10 cellular contexts compared by ENCODE assay signal in the genomic region with DNA sequence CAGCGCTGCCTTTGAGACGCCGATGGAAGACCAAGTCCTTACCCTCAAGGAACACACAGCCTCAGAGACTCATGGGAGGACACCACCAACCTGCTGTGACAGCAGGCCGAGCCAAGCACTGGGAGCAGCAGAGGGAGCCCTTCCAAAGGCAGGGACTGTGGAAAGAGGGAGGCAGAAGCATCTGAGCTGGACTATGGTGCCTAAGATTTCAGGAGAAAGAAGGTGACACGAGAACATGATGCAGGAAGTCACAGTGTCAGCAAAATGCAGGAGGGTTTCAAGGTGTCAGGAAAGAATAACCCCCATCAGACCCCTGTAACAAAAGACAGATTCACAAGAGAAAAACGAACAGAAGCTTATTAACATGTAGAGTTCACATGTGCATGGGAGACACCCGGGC. TPM values are rescaled to one million over a fixed set of nuclear protein-coding genes. Genes with fewer than 3 reads are reported as not detected.
DNase-seq lines count a peak whose midpoint lies in the region; ATAC-seq, FAIRE-seq and TF ChIP-seq lines count a peak whose summit lies in the region.
"Had no signal": no experiment of that assay in that cellular context is flagged by ENCODE, and none has a peak within 500 bp of the region (broad histone marks: within the 10 kb centered on the region; RNA-seq: fewer than 3 reads in every experiment).

No MANE protein-coding gene starts in this region.

- no TSS peak for BruUV-seq in MCF 10A (replicated peaks; lab: Mats Ljungman, UMichigan)

- H3K9me3 Mint-ChIP-seq in MCF 10A (ENCODE audit: unreplicated experiment): no peaks in the 10 kb centered on the region
- no peaks in the 10 kb centered on the region for H3K9me3 Mint-ChIP-seq in activated CD4-positive, alpha-beta T cell treated with anti-CD3 and anti-CD28 coated beads for 36 hours (ENCODE audit: low read depth)
- H3K9me3 Mint-ChIP-seq: stimulated activated naive CD8-positive, alpha-beta T cell treated with anti-CD3 and anti-CD28 coated beads, Interleukin-15, amount 100 ng/mL, for 72 hours had no signal

- H3K27me3 ChIP-seq in breast epithelium (no peaks in the 10 kb centered on the region), RWPE2 (ENCODE audit: insufficient read depth, poor library complexity, severe bottlenecking) (no peaks in the 10 kb centered on the region), small intestine (ENCODE audit: control insufficient read depth in 2 of 2, insufficient read depth in 2 of 2, low read length in 2 of 2) (no peaks in the 10 kb centered on the region)

- POLR2A ChIA-PET in MCF 10A (lab: Yijun Ruan, JAX): interaction anchor here (0.5 kb wide), 1 partner anchor 65 kb away, joined by 3 read pairs; no protein-coding TSS in a partner anchor
- POLR2A ChIA-PET in activated CD4-positive, alpha-beta T cell treated with anti-CD3 and anti-CD28 coated beads for 36 hours (lab: Charles Lee): no interaction called here

- DNase-seq in MCF 10A (ENCODE audit: unreplicated experiment) (peak; percentile 20), breast epithelium (ENCODE audit: low spot score in 2 of 2) (no peak), RWPE2 (ENCODE audit: low spot score) (no peak), fibroblast of the aortic adventitia (ENCODE audit: low read depth) (no peak), small intestine (peak; percentile 54), LoVo (ENCODE audit: low spot score) (no peak)
- DNase-seq in activated effector memory CD4-positive, alpha-beta T cell treated with Interleukin-2 at 50 U/mL for 16 hours: no peak
- no peak for DNase-seq in activated CD4-positive, alpha-beta T cell treated with anti-CD3 and anti-CD28 coated beads for 36 hours
- DNase-seq: CD4-positive, CD25-positive, alpha-beta regulatory T cell; stimulated activated naive CD8-positive, alpha-beta T cell treated with anti-CD3 and anti-CD28 coated beads, Interleukin-15, amount 100 ng/mL, for 72 hours had no signal

- H3K27ac ChIP-seq in breast epithelium: no peak overlapping the region
- no peak overlapping the region for H3K27ac ChIP-seq in RWPE2 (ENCODE audit: poor library complexity, severe bottlenecking)
- H3K27ac ChIP-seq in small intestine (ENCODE audit: low read depth in 1 of 2, low read length in 1 of 2): no peak overlapping the region

- no peaks in the 10 kb centered on the region for H3K27me3 Mint-ChIP-seq in MCF 10A (ENCODE audit: insufficient read depth, unreplicated experiment)
- no peaks in the 10 kb centered on the region for H3K27me3 Mint-ChIP-seq in activated CD4-positive, alpha-beta T cell treated with anti-CD3 and anti-CD28 coated beads for 36 hours
- H3K27me3 Mint-ChIP-seq: stimulated activated naive CD8-positive, alpha-beta T cell treated with anti-CD3 and anti-CD28 coated beads, Interleukin-15, amount 100 ng/mL, for 72 hours had no signal

- no peaks in the 10 kb centered on the region for H3K36me3 Mint-ChIP-seq in MCF 10A (ENCODE audit: insufficient read depth, unreplicated experiment)
- H3K36me3 Mint-ChIP-seq in activated CD4-positive, alpha-beta T cell treated with anti-CD3 and anti-CD28 coated beads for 36 hours (ENCODE audit: low read depth): no peaks in the 10 kb centered on the region
- H3K36me3 Mint-ChIP-seq: CD4-positive, CD25-positive, alpha-beta regulatory T cell had no signal

- H3K27ac Mint-ChIP-seq in MCF 10A (ENCODE audit: low read depth, unreplicated experiment): no peak overlapping the region
- H3K27ac Mint-ChIP-seq in activated CD4-positive, alpha-beta T cell treated with anti-CD3 and anti-CD28 coated beads for 36 hours: no peak overlapping the region
- H3K27ac Mint-ChIP-seq: CD4-positive, CD25-positive, alpha-beta regulatory T cell; stimulated activated naive CD8-positive, alpha-beta T cell treated with anti-CD3 and anti-CD28 coated beads, Interleukin-15, amount 100 ng/mL, for 72 hours had no signal

- ATAC-seq in RWPE2 (ENCODE audit: low read depth): peak; percentile 68; the same call in 2 of the 3 replicates
- ATAC-seq in activated CD4-positive, alpha-beta T cell treated with anti-CD3 and anti-CD28 coated beads for 36 hours: no peak
- ATAC-seq: stimulated activated naive CD8-positive, alpha-beta T cell treated with anti-CD3 and anti-CD28 coated beads, Interleukin-15, amount 100 ng/mL, for 72 hours had no signal

- H3K4me1 ChIP-seq in breast epithelium (no peaks in the 10 kb centered on the region), RWPE2 (ENCODE audit: insufficient read depth, poor library complexity, severe bottlenecking) (no peaks in the 10 kb centered on the region), small intestine (ENCODE audit: control insufficient read depth in 2 of 2, insufficient read depth in 1 of 2, low read depth in 1 of 2, low read length in 1 of 2) (peaks cover 0 to 3% of the 10 kb centered on the region in 2 donors)

- TF ChIP-seq POLR2A in breast epithelium (IDR thresholded peaks at IDR 0.05): no peak

- intact Hi-C loops in MCF 10A (cut with micrococcal nuclease) (no loop called here), breast epithelium (cut with DNase I; ENCODE audit: low total_unique reads) (no loop called here)
- intact Hi-C loops in activated CD4-positive, alpha-beta T cell treated with anti-CD3 and anti-CD28 coated beads for 36 hours (cut with DNase I, micrococcal nuclease): no loop called here

- CTCF ChIA-PET in MCF 10A (lab: Yijun Ruan, JAX): interaction anchor here (0.7 to 1.4 kb wide), 3 partner anchors 13 to 203 kb away, joined by 3 to 4 read pairs (median 3); no protein-coding TSS in a partner anchor
- CTCF ChIA-PET in activated CD4-positive, alpha-beta T cell treated with anti-CD3 and anti-CD28 coated beads for 36 hours (lab: Charles Lee): interaction anchor here (0.7 kb wide), 2 partner anchors 22 to 23 kb away, joined by 3 read pairs; no protein-coding TSS in a partner anchor

- no peak for FAIRE-seq in small intestine (lab: Jason Lieb, UNC)

- no peak overlapping the region for H3K4me3 Mint-ChIP-seq in MCF 10A (ENCODE audit: unreplicated experiment)
- H3K4me3 Mint-ChIP-seq in activated CD4-positive, alpha-beta T cell treated with anti-CD3 and anti-CD28 coated beads for 36 hours: no peak overlapping the region
- H3K4me3 Mint-ChIP-seq: CD4-positive, CD25-positive, alpha-beta regulatory T cell; stimulated activated naive CD8-positive, alpha-beta T cell treated with anti-CD3 and anti-CD28 coated beads, Interleukin-15, amount 100 ng/mL, for 72 hours had no signal

- no peaks in the 10 kb centered on the region for H3K4me1 Mint-ChIP-seq in MCF 10A (ENCODE audit: insufficient read depth, unreplicated experiment)
- H3K4me1 Mint-ChIP-seq in activated CD4-positive, alpha-beta T cell treated with anti-CD3 and anti-CD28 coated beads for 36 hours: no peaks in the 10 kb centered on the region
- H3K4me1 Mint-ChIP-seq: CD4-positive, CD25-positive, alpha-beta regulatory T cell; stimulated activated naive CD8-positive, alpha-beta T cell treated with anti-CD3 and anti-CD28 coated beads, Interleukin-15, amount 100 ng/mL, for 72 hours had no signal

- WGBS in small intestine, 3 donors: 62 to 75% (median 64%) methylated on average over 7 of the region's 7 CpGs

- no peaks in the 10 kb centered on the region for H3K36me3 ChIP-seq in breast epithelium
- no peaks in the 10 kb centered on the region for H3K36me3 ChIP-seq in RWPE2 (ENCODE audit: low read depth)
- no peaks in the 10 kb centered on the region for H3K36me3 ChIP-seq in small intestine (ENCODE audit: control insufficient read depth in 2 of 2, insufficient read depth in 2 of 2, low read length in 2 of 2)

- TF ChIP-seq CTCF in MCF 10A (IDR thresholded peaks at IDR 0.05; ENCODE audit: unreplicated experiment) (peak; percentile 4), breast epithelium (IDR thresholded peaks at IDR 0.05) (no peak), RWPE2 (IDR thresholded peaks at IDR 0.05; ENCODE audit: poor library complexity, severe bottlenecking) (peak; percentile 21), fibroblast of the aortic adventitia (IDR thresholded peaks at IDR 0.05; ENCODE audit: insufficient read depth, low read length) (peak; percentile 23)

- H3K4me3 ChIP-seq in breast epithelium (no peak overlapping the region), RWPE2 (ENCODE audit: severe bottlenecking) (no peak overlapping the region), fibroblast of the aortic adventitia (ENCODE audit: low read depth, low read length) (no peak overlapping the region), small intestine (ENCODE audit: low read depth in 1 of 2, low read length in 2 of 2) (no peak overlapping the region)

- no peaks in the 10 kb centered on the region for H3K9me3 ChIP-seq in breast epithelium
- H3K9me3 ChIP-seq in RWPE2 (ENCODE audit: severe bottlenecking): no peaks in the 10 kb centered on the region
- H3K9me3 ChIP-seq in small intestine (ENCODE audit: control insufficient read depth, low read depth): no peaks in the 10 kb centered on the region

RNA-seq across cellular contexts. Expression of gene COX7A2L, which starts 24.2 kb away (rescaled TPM):
- total RNA-seq in MCF 10A (2022): 190 and 249 TPM in 2 replicates
- 100 to 1,000 TPM; 142 to 161 (median 149) TPM for total RNA-seq in breast epithelium
- 181 and 197 TPM in 2 replicates for total RNA-seq in fibroblast of the aortic adventitia (ENCODE audit: low replicate concordance)
- polyA plus RNA-seq in small intestine: 100 to 1,000 TPM; 144 to 175 (median 171) TPM
- total RNA-seq in activated CD4-positive, alpha-beta T cell treated with anti-CD3 and anti-CD28 coated beads for 36 hours: 100 to 1,000 TPM; 103 TPM

Comparison
In these comparisons a context has a peak if more than half of its experiments do, and no peak if none do; other contexts are left out.
1. DNase-seq: peak in MCF 10A (single experiment) and small intestine (single experiment); none in breast epithelium (0 of 2), RWPE2 (single experiment), fibroblast of the aortic adventitia (single experiment), activated effector memory CD4-positive, alpha-beta T cell treated with Interleukin-2 at 50 U/mL for 16 hours (single experiment), activated CD4-positive, alpha-beta T cell treated with anti-CD3 and anti-CD28 coated beads for 36 hours (single experiment) and LoVo (single experiment).
2. CTCF ChIP-seq: peak in MCF 10A (single experiment), RWPE2 (single experiment) and fibroblast of the aortic adventitia (single experiment); none in breast epithelium (0 of 3).